In genomic region chr5:167440846-167441245, GRCh38 we compare ENCODE assay signal across 12 cellular contexts.
DNase-seq lines count a peak whose midpoint lies in the region; ATAC-seq and TF ChIP-seq lines count a peak whose summit lies in the region.
"Had no signal": no experiment of that assay in that cellular context is flagged by ENCODE, and none has a peak within 500 bp of the region (broad histone marks: within the 10 kb centered on the region; RNA-seq: fewer than 3 reads in every experiment).

No MANE protein-coding gene starts in this region.

- H3K27ac ChIP-seq in GM23338 (ENCODE audit: low read depth): no peak overlapping the region
- H3K27ac ChIP-seq: BLaER1, GM23248 had no signal

- no peaks in the 10 kb centered on the region for H3F3A ChIP-seq in GM23338 (replicated peaks; ENCODE audit: low read depth)

- no peak overlapping the region for H3K4me3 Mint-ChIP-seq in GM23338
- H3K4me3 Mint-ChIP-seq: CD4-positive, CD25-positive, alpha-beta regulatory T cell had no signal

- H3K36me3 Mint-ChIP-seq in GM23338 (ENCODE audit: low read depth): peaks cover 13% of the 10 kb centered on the region; the same call in 2 of the 3 replicates
- H3K36me3 Mint-ChIP-seq: CD4-positive, CD25-positive, alpha-beta regulatory T cell had no signal

- H3K4me2 ChIP-seq in GM23338: no peak overlapping the region
- H3K4me2 ChIP-seq: BLaER1 had no signal

- DNase-seq in GM23338 (ENCODE audit: low spot score): no peak
- peak; percentile 54 for DNase-seq in SK-N-DZ (ENCODE audit: low spot score)
- no peak for DNase-seq in left lobe of liver (ENCODE audit: low spot score)
- peak; percentile 34 for DNase-seq in renal cortical epithelial cell (ENCODE audit: low read depth)
- DNase-seq in effector CD4-positive, alpha-beta T cell: no peak
- no peak for DNase-seq in CD1c-positive myeloid dendritic cell (ENCODE audit: extremely low spot score)
- DNase-seq in middle frontal gyrus (ENCODE audit: extremely low spot score, low spot score): no peak
- DNase-seq: CD4-positive, CD25-positive, alpha-beta regulatory T cell; DMS53; GM23248 had no signal

- no peaks in the 10 kb centered on the region; the same call in 1 of the 2 replicates for H3K9me2 ChIP-seq in GM23338 (ENCODE audit: insufficient read depth)

- no peaks in the 10 kb centered on the region for H3K36me3 ChIP-seq in GM23338 (ENCODE audit: insufficient read depth)
- H3K36me3 ChIP-seq: BLaER1, HAP-1 had no signal

- H4K20me1 ChIP-seq in GM23338 (replicated peaks; ENCODE audit: insufficient read depth): no peaks in the 10 kb centered on the region
- H4K20me1 ChIP-seq: BLaER1 had no signal

- no peak for ATAC-seq in GM23338
- peak; percentile 41 for ATAC-seq in left lobe of liver

- H3K27me3 ChIP-seq in GM23338 (ENCODE audit: insufficient read depth): no peaks in the 10 kb centered on the region
- H3K27me3 ChIP-seq: BLaER1 had no signal

- H3K79me2 ChIP-seq in GM23338 (replicated peaks; ENCODE audit: insufficient read depth): no peaks in the 10 kb centered on the region

- H3K27me3 Mint-ChIP-seq in GM23338 (ENCODE audit: insufficient read depth, low read depth, poor library complexity): no peaks in the 10 kb centered on the region
- H3K27me3 Mint-ChIP-seq: CD4-positive, CD25-positive, alpha-beta regulatory T cell had no signal

- no peak overlapping the region for H3K27ac Mint-ChIP-seq in GM23338
- H3K27ac Mint-ChIP-seq: CD4-positive, CD25-positive, alpha-beta regulatory T cell had no signal

- H3K9me3 Mint-ChIP-seq in GM23338: peaks cover 14% of the 10 kb centered on the region; the same call in 2 of the 3 replicates

- TF ChIP-seq CTCF in GM23338 (conservative IDR thresholded peaks at IDR 0.05; ENCODE audit: low read depth in 2 of 2): no peak

- H3K4me3 ChIP-seq in GM23338: no peak overlapping the region
- H3K4me3 ChIP-seq: BLaER1, GM23248, HAP-1 had no signal

- H3K4me1 Mint-ChIP-seq in GM23338: no peaks in the 10 kb centered on the region
- H3K4me1 Mint-ChIP-seq: CD4-positive, CD25-positive, alpha-beta regulatory T cell had no signal

- H3K4me1 ChIP-seq in GM23338 (ENCODE audit: insufficient read depth): 0 out of 2 replicates have a peak, but pooled peaks cover 9% of the 10 kb centered on the region
- H3K4me1 ChIP-seq: BLaER1, HAP-1 had no signal

- H2AFZ ChIP-seq in GM23338: 0 out of 2 replicates have a peak overlapping the region, but pooled peaks have one; percentile 44
- H2AFZ ChIP-seq: GM23248 had no signal

TF ChIP-seq in GM23338, 12 proteins besides CTCF, POLR2A, EP300 and RAD21:
- no peak for TF ChIP-seq ZNF331 (CRISPR knock-in tag; IDR thresholded peaks at IDR 0.05; ENCODE audit: low read depth)
- TF ChIP-seq ZNF114 (CRISPR knock-in tag; IDR thresholded peaks at IDR 0.05): no peak
- TF ChIP-seq JUNB (IDR thresholded peaks at IDR 0.05; ENCODE audit: unreplicated experiment): no peak
- TF ChIP-seq ETS1 (IDR thresholded peaks at IDR 0.05): no peak
- no peak for TF ChIP-seq NANOG (IDR thresholded peaks at IDR 0.05; ENCODE audit: borderline replicate concordance)
- no peak for TF ChIP-seq STAT1 (IDR thresholded peaks at IDR 0.05; ENCODE audit: unreplicated experiment)
- no peak for TF ChIP-seq EZH2 (IDR thresholded peaks at IDR 0.05; ENCODE audit: low read depth, unreplicated experiment)
- no peak for TF ChIP-seq CREB1 (CRISPR knock-in tag; IDR thresholded peaks at IDR 0.05; ENCODE audit: low read depth)
- TF ChIP-seq ZNF462 (CRISPR knock-in tag; IDR thresholded peaks at IDR 0.05): no peak

Comparison
In these comparisons a context has a peak if more than half of its experiments do, and no peak if none do; other contexts are left out.
1. DNase-seq: peak in SK-N-DZ (single experiment) and renal cortical epithelial cell (single experiment); none in GM23338 (single experiment), left lobe of liver (single experiment), effector CD4-positive, alpha-beta T cell (single experiment), CD1c-positive myeloid dendritic cell (single experiment) and middle frontal gyrus (single experiment).